ENCODE assay signal across 11 cellular contexts in the genomic region with DNA sequence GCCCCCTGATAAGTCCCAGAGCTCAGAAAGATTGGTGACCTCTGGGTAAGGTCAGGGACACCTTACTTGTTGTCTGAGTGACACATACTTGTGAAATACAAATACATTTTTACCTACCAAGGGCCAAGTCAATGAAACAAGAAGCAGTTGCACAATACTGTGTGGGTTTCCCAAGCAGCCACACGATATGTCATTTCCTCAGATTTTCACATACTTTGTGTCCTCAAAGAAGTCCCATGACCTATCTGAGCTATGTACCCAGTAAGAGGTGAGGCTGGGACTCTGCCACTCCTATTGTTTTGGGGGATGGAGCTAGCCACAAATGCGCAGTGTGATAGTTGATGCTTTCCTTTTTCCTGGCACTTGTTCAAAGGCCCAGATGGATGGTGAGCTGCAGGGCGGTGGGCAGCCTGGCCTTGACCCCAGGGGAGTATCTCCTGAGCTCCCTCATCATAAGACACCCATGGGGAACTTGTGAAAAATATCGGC. TPM values are rescaled to one million over a fixed set of nuclear protein-coding genes. Genes with fewer than 3 reads are reported as not detected.
DNase-seq lines count a peak whose midpoint lies in the region; ATAC-seq and TF ChIP-seq lines count a peak whose summit lies in the region.
"Had no signal": no experiment of that assay in that cellular context is flagged by ENCODE, and none has a peak within 500 bp of the region (broad histone marks: within the 10 kb centered on the region; RNA-seq: fewer than 3 reads in every experiment).

No MANE protein-coding gene starts in this region.

- peaks cover 9% of the 10 kb centered on the region for H3K4me1 ChIP-seq in IMR-90 (ENCODE audit: control insufficient read depth, insufficient read depth, low read length)

- H3K23ac ChIP-seq in IMR-90 (ENCODE audit: low read depth, low read length): no peak overlapping the region

- H3K79me1 ChIP-seq in IMR-90 (ENCODE audit: low read depth in 1 of 2, low read length in 2 of 2): peaks cover 0 to 18% of the 10 kb centered on the region in 2 experiments; a peak in 2 of 4 replicates

- H3K9ac ChIP-seq in IMR-90 (ENCODE audit: low read depth, low read length): no peak overlapping the region
- H3K9ac ChIP-seq: BLaER1 had no signal

- whole genome bisulfite sequencing in IMR-90 (ENCODE audit: extremely low coverage in 2 of 2, insufficient read length in 1 of 2), 2 experiments: no CpG with 5 or more reads among the region's 4 CpGs

- H3K9me3 ChIP-seq in IMR-90 (ENCODE audit: control insufficient read depth, insufficient read depth, low read length): no peaks in the 10 kb centered on the region
- H3K9me3 ChIP-seq: BLaER1 had no signal

- no peak overlapping the region for H2AK5ac ChIP-seq in IMR-90 (ENCODE audit: low read depth, low read length)

- DNase-seq in AG10803 (ENCODE audit: low read depth) (peak; percentile 90), IMR-90 (peak; percentile 42), WTC11 (ENCODE audit: low spot score) (no peak), left lobe of liver (ENCODE audit: low spot score) (peak; percentile 53), NCI-H1436 treated with DMSO at 0.1 percent for 48 hours (lab: John Stamatoyannopoulos, UW) (no peak), DMS53 treated with DMSO at 0.1 percent for 48 hours (lab: John Stamatoyannopoulos, UW; ENCODE audit: unreplicated experiment) (no peak), superior temporal gyrus (ENCODE audit: extremely low spot score) (no peak), NCI-H2081 treated with DMSO at 0.1 percent for 48 hours (lab: John Stamatoyannopoulos, UW) (no peak)
- DNase-seq: activated CD4-positive, CD25-positive, alpha-beta regulatory T cell treated with anti-CD3 and anti-CD28 coated beads, Interleukin-2, amount 50 U/mL, for 72 hours had no signal

- TF ChIP-seq RAD21 in IMR-90 (IDR thresholded peaks at IDR 0.05; ENCODE audit: low read length): no peak

- H2BK5ac ChIP-seq in IMR-90 (ENCODE audit: low read depth, low read length, poor library complexity, severe bottlenecking): no peak overlapping the region

- no peaks in the 10 kb centered on the region for H3K36me3 Mint-ChIP-seq in WTC11

- H3K4me1 Mint-ChIP-seq in WTC11: peaks cover 13% of the 10 kb centered on the region

- H3K4me2 ChIP-seq in IMR-90 (ENCODE audit: low read depth, low read length): no peak overlapping the region
- H3K4me2 ChIP-seq: BLaER1 had no signal

- H4K8ac ChIP-seq in IMR-90 (ENCODE audit: low read depth in 2 of 2, low read length in 2 of 2): no peak overlapping the region

- no peak overlapping the region for H2AK9ac ChIP-seq in IMR-90 (replicated peaks; ENCODE audit: low read depth, low read length, poor library complexity)

- H3K4me3 ChIP-seq in AG10803 (ENCODE audit: low read length) (no peak overlapping the region), IMR-90 (ENCODE audit: insufficient read depth, low read depth, low read length) (no peak overlapping the region)
- H3K4me3 ChIP-seq: BLaER1 had no signal

- H3K4me3 Mint-ChIP-seq in WTC11: no peak overlapping the region

- H4K20me1 ChIP-seq in IMR-90 (ENCODE audit: insufficient read depth, low read length): no peaks in the 10 kb centered on the region; the same call in 1 of the 2 replicates
- H4K20me1 ChIP-seq: BLaER1 had no signal

- no peaks in the 10 kb centered on the region for H3K36me3 ChIP-seq in IMR-90 (ENCODE audit: control insufficient read depth, insufficient read depth, low read length)
- H3K36me3 ChIP-seq: BLaER1 had no signal

- H3K56ac ChIP-seq in IMR-90 (ENCODE audit: extremely low read depth, insufficient read depth, low read length): no peak overlapping the region

- no peak for ATAC-seq in IMR-90 (ENCODE audit: low read depth)
- ATAC-seq in WTC11: no peak
- ATAC-seq in left lobe of liver: no peak
- ATAC-seq: Right ventricle myocardium inferior had no signal

- no peak for TF ChIP-seq CTCF in AG10803 (conservative IDR thresholded peaks at IDR 0.05; ENCODE audit: low read length)
- TF ChIP-seq CTCF in IMR-90 (conservative IDR thresholded peaks at IDR 0.05; ENCODE audit: low read depth, low read length): no peak
- TF ChIP-seq CTCF in WTC11 (IDR thresholded peaks at IDR 0.05): no peak

- CTCF ChIA-PET in IMR-90 (lab: Yijun Ruan, JAX) (interaction anchor here (1.6 kb wide), 1 partner anchor 108 kb away, joined by 3 read pairs; no protein-coding TSS in a partner anchor), WTC11 (lab: Charles Lee) (interaction anchor here (1.3 kb wide), 1 partner anchor 179 kb away, joined by 4 read pairs; no protein-coding TSS in a partner anchor)

- no peak overlapping the region for H3K27ac ChIP-seq in IMR-90 (ENCODE audit: insufficient read depth, low read length)
- H3K27ac ChIP-seq: BLaER1 had no signal

- dilution Hi-C loops in IMR-90 (cut with HindIII; ENCODE audit: low sequenced_read_pairs, unreplicated experiment): loop anchor here (25.0 kb wide), 1 partner anchor 479 kb away; a partner anchor contains a TSS

- no peak overlapping the region for H2BK20ac ChIP-seq in IMR-90 (ENCODE audit: low read depth, low read length)

- no peaks in the 10 kb centered on the region for H3K9me3 Mint-ChIP-seq in WTC11

- intact Hi-C loops in IMR-90 (cut with micrococcal nuclease): no loop called here

- H3K27me3 ChIP-seq in IMR-90 (ENCODE audit: control insufficient read depth, insufficient read depth, low read length): no peaks in the 10 kb centered on the region
- H3K27me3 ChIP-seq: BLaER1 had no signal

- no peak overlapping the region for H2BK15ac ChIP-seq in IMR-90 (ENCODE audit: low read depth, low read length)

- no peak overlapping the region for H3K27ac Mint-ChIP-seq in WTC11

- in situ Hi-C loops in IMR-90 (cut with MboI; ENCODE audit: low sequenced_read_pairs): loop anchor here (10.0 kb wide), 1 partner anchor 324 kb away; no protein-coding TSS in a partner anchor

- H3K18ac ChIP-seq in IMR-90 (ENCODE audit: low read depth, low read length): no peak overlapping the region

- POLR2A ChIA-PET in IMR-90 (lab: Charles Lee; ENCODE audit: unreplicated experiment): no interaction called here
- POLR2A ChIA-PET in WTC11 (lab: Charles Lee): no interaction called here

- H3K27me3 Mint-ChIP-seq in WTC11 (ENCODE audit: low read depth): peaks cover 8% of the 10 kb centered on the region; the same call in 1 of the 2 replicates

- H4K5ac ChIP-seq in IMR-90 (ENCODE audit: low read depth, low read length): no peak overlapping the region

- no peak overlapping the region for H2BK120ac ChIP-seq in IMR-90 (ENCODE audit: low read depth, low read length)

- TF ChIP-seq POLR2A in IMR-90 (IDR thresholded peaks at IDR 0.05; ENCODE audit: low read depth, low read length): no peak

- H3K14ac ChIP-seq in IMR-90 (replicated peaks; ENCODE audit: low read depth, low read length): no peak overlapping the region

- H2AFZ ChIP-seq in IMR-90 (replicated peaks; ENCODE audit: low read length, poor library complexity): no peak overlapping the region

- no peak overlapping the region for H3K4ac ChIP-seq in IMR-90 (ENCODE audit: low read depth, low read length)

- no TSS peak for BruUV-seq in IMR-90 (replicated peaks; lab: Mats Ljungman, UMichigan)

- H3K9me1 ChIP-seq in IMR-90 (ENCODE audit: insufficient read depth, low read length): peaks cover 6% of the 10 kb centered on the region

- H4K91ac ChIP-seq in IMR-90 (ENCODE audit: insufficient read depth, low read depth, low read length): no peak overlapping the region

TF ChIP-seq in IMR-90, 13 proteins besides CTCF, POLR2A, EP300 and RAD21:
- TF ChIP-seq CEBPB (IDR thresholded peaks at IDR 0.05; ENCODE audit: low read depth, low read length) (peak; percentile 94), MAFK (IDR thresholded peaks at IDR 0.05; ENCODE audit: low read depth, low read length) (no peak)

TF ChIP-seq in WTC11, 78 proteins besides CTCF, POLR2A, EP300 and RAD21:
- TF ChIP-seq GABPB1 (CRISPR knock-in tag; IDR thresholded peaks at IDR 0.05) (peak; percentile 82), ELF4 (CRISPR knock-in tag; IDR thresholded peaks at IDR 0.05; ENCODE audit: low read depth) (no peak)

RNA-seq across cellular contexts. Expression of a gene that starts 4.8 kb away (rescaled TPM):
- total RNA-seq in IMR-90 (2012; rRNA removed) (63.0 and 81.6 TPM in 2 replicates), WTC11 (2021) (15.0 to 16.2 TPM (median 15.4 TPM) in 3 replicates), left lobe of liver (5.6 TPM)
- polyA plus RNA-seq in IMR-90 (2012; rRNA removed): 10.6 and 14.1 TPM in 2 replicates
- 8.0 and 8.1 TPM in 2 replicates for polyA plus RNA-seq in IMR-90 (2012; cell fraction: cytosol; rRNA removed)
- polyA plus RNA-seq in IMR-90 (2012; cell fraction: nucleus; rRNA removed; ENCODE audit: low replicate concordance): 4.5 and 18.3 TPM in 2 replicates

Comparison
In these comparisons a context has a peak if more than half of its experiments do, and no peak if none do; other contexts are left out.
1. DNase-seq: peak in AG10803 (single experiment), IMR-90 (single experiment) and left lobe of liver (single experiment); none in WTC11 (single experiment), NCI-H1436 treated with DMSO at 0.1 percent for 48 hours (single experiment), DMS53 treated with DMSO at 0.1 percent for 48 hours (single experiment), superior temporal gyrus (single experiment) and NCI-H2081 treated with DMSO at 0.1 percent for 48 hours (single experiment).